ENCODE assay signal across 14 cellular contexts in genomic region chr7:27917774-27918314, GRCh38.
A peak's percentile ranks its signal among the peaks of the same experiment; 100 is the strongest.
DNase-seq lines count a peak whose midpoint lies in the region; ATAC-seq and TF ChIP-seq lines count a peak whose summit lies in the region.
"Had no signal": no experiment of that assay in that cellular context is flagged by ENCODE, and none has a peak within 500 bp of the region (broad histone marks: within the 10 kb centered on the region; RNA-seq: fewer than 3 reads in every experiment).

No MANE protein-coding gene starts in this region.

- no peak overlapping the region for H3K9ac ChIP-seq in GM23248

- H3K27ac ChIP-seq in GM23248 (0 out of 2 replicates have a peak overlapping the region, but pooled peaks have one; percentile 4), epithelial cell of prostate (peak overlapping the region; percentile 86)
- H3K27ac ChIP-seq: pancreas had no signal

- no peak for TF ChIP-seq CTCF in activated CD8-positive, alpha-beta T cell treated with anti-CD3 and anti-CD28 coated beads for 36 hours (IDR thresholded peaks at IDR 0.05)

- H3K36me3 Mint-ChIP-seq in activated CD8-positive, alpha-beta T cell treated with anti-CD3 and anti-CD28 coated beads for 36 hours (ENCODE audit: low read depth): no peaks in the 10 kb centered on the region

- no peaks in the 10 kb centered on the region for H3K9me3 ChIP-seq in GM23248 (ENCODE audit: low read depth)
- H3K9me3 ChIP-seq: pancreas had no signal

- POLR2A ChIA-PET in activated CD8-positive, alpha-beta T cell treated with anti-CD3 and anti-CD28 coated beads for 36 hours (lab: Charles Lee): no interaction called here

- in situ Hi-C loops in GM23248 (cut with MboI): no loop called here

- H3K4me2 ChIP-seq in GM23248 (ENCODE audit: unreplicated experiment): peak overlapping the region; percentile 44

- H2AFZ ChIP-seq in GM23248: no peak overlapping the region

- no peaks in the 10 kb centered on the region for H3K4me1 Mint-ChIP-seq in activated CD8-positive, alpha-beta T cell treated with anti-CD3 and anti-CD28 coated beads for 36 hours (ENCODE audit: low read depth)

- H3K27me3 Mint-ChIP-seq in activated CD8-positive, alpha-beta T cell treated with anti-CD3 and anti-CD28 coated beads for 36 hours: no peaks in the 10 kb centered on the region
- H3K27me3 Mint-ChIP-seq: activated T-cell treated with anti-CD3 and anti-CD28 coated beads, Interleukin-2, amount 50 U/mL, for 24 hours had no signal

- no peaks in the 10 kb centered on the region for H4K20me1 ChIP-seq in GM23248 (ENCODE audit: insufficient read depth)

- H3K27ac Mint-ChIP-seq in activated CD8-positive, alpha-beta T cell treated with anti-CD3 and anti-CD28 coated beads for 36 hours: no peak overlapping the region
- H3K27ac Mint-ChIP-seq: activated T-cell treated with anti-CD3 and anti-CD28 coated beads, Interleukin-2, amount 50 U/mL, for 24 hours had no signal

- ATAC-seq in HG03469 (IDR thresholded peaks at IDR 0.05; ENCODE audit: unreplicated experiment) (no peak), GM21390 (IDR thresholded peaks at IDR 0.05; ENCODE audit: unreplicated experiment) (no peak)
- no peak for ATAC-seq in activated CD8-positive, alpha-beta T cell treated with anti-CD3 and anti-CD28 coated beads for 36 hours
- ATAC-seq: left lobe of liver, pancreas had no signal

- peaks cover 20% of the 10 kb centered on the region for H3K4me1 ChIP-seq in GM23248 (ENCODE audit: insufficient read depth)

- H3K36me3 ChIP-seq in GM23248 (ENCODE audit: low read depth): no peaks in the 10 kb centered on the region
- H3K36me3 ChIP-seq: pancreas had no signal

- no peaks in the 10 kb centered on the region for H3K9me3 Mint-ChIP-seq in activated CD8-positive, alpha-beta T cell treated with anti-CD3 and anti-CD28 coated beads for 36 hours
- H3K9me3 Mint-ChIP-seq: activated T-cell treated with anti-CD3 and anti-CD28 coated beads, Interleukin-2, amount 50 U/mL, for 24 hours had no signal

- no peak overlapping the region for H3K4me3 Mint-ChIP-seq in activated CD8-positive, alpha-beta T cell treated with anti-CD3 and anti-CD28 coated beads for 36 hours
- H3K4me3 Mint-ChIP-seq: activated T-cell treated with anti-CD3 and anti-CD28 coated beads, Interleukin-2, amount 50 U/mL, for 24 hours had no signal

- WGBS in GM23248 (ENCODE audit: low coverage in 1 of 2, low lambda C conversion rate in 2 of 2, missing lambda C conversion rate in 2 of 2), 2 experiments: 41% methylated on average over 5 of the region's 5 CpGs

- peak; percentile 61 for DNase-seq in GM23248
- peak; percentile 69 for DNase-seq in RPMI7951 (ENCODE audit: low read depth)
- DNase-seq in epithelial cell of prostate (ENCODE audit: low read depth, low spot score): peak; percentile 61
- DNase-seq in retina: peak; percentile 24
- DNase-seq in activated CD8-positive, alpha-beta T cell treated with anti-CD3 and anti-CD28 coated beads for 36 hours: no peak
- no peak for DNase-seq in occipital lobe (lab: John Stamatoyannopoulos, UW)
- DNase-seq: activated T-cell treated with anti-CD3 and anti-CD28 coated beads, Interleukin-2, amount 50 U/mL, for 24 hours; central memory CD4-positive, alpha-beta T cell; NCI-H774; pancreas; stimulated activated CD4-positive, alpha-beta T cell treated with anti-CD3 and anti-CD28 coated beads, Interleukin-4, amount 100 ng/mL, for 4 hours had no signal

- H3K4me3 ChIP-seq in GM23248: no peak overlapping the region
- H3K4me3 ChIP-seq: pancreas had no signal

- intact Hi-C loops in activated CD8-positive, alpha-beta T cell treated with anti-CD3 and anti-CD28 coated beads for 36 hours (cut with micrococcal nuclease): no loop called here

- H3K79me2 ChIP-seq in GM23248 (ENCODE audit: insufficient read depth): peaks cover 15% of the 10 kb centered on the region; the same call in 1 of the 2 replicates

- H3F3A ChIP-seq in GM23248 (ENCODE audit: insufficient read depth): peaks cover 9% of the 10 kb centered on the region; the same call in 1 of the 2 replicates

- H3K9me2 ChIP-seq in GM23248 (ENCODE audit: insufficient read depth): no peaks in the 10 kb centered on the region

- CTCF ChIA-PET in activated CD8-positive, alpha-beta T cell treated with anti-CD3 and anti-CD28 coated beads for 36 hours (lab: Charles Lee): interaction anchor here (0.7 to 1.5 kb wide), 3 partner anchors 35 to 722 kb away, joined by 3 to 5 read pairs (median 3); no protein-coding TSS in a partner anchor

- H3K27me3 ChIP-seq in GM23248 (replicated peaks; ENCODE audit: insufficient read depth): no peaks in the 10 kb centered on the region
- H3K27me3 ChIP-seq: pancreas had no signal

Comparison
In these comparisons a context has a peak if more than half of its experiments do, and no peak if none do; other contexts are left out.
1. DNase-seq: peak in GM23248 (single experiment), RPMI7951 (single experiment), epithelial cell of prostate (single experiment) and retina (single experiment); none in activated CD8-positive, alpha-beta T cell treated with anti-CD3 and anti-CD28 coated beads for 36 hours (single experiment) and occipital lobe (single experiment).